In genomic region chrX:37572137-37572587, GRCh38 we compare ENCODE assay signal across 8 cellular contexts. TPM values are rescaled to one million over a fixed set of nuclear protein-coding genes. Genes with fewer than 3 reads are reported as not detected.
DNase-seq lines count a peak whose midpoint lies in the region; ATAC-seq, FAIRE-seq and TF ChIP-seq lines count a peak whose summit lies in the region.
"Not testable (repeated sequence)": the region's sequence is repeated elsewhere in the genome, so short reads cannot be mapped to it uniquely, and the experiment has no call there.

No MANE protein-coding gene starts in this region.

- H4K20me1 ChIP-seq in KMS-11 (ENCODE audit: insufficient read depth); PC-9 (ENCODE audit: insufficient read depth): not testable (repeated sequence)

- not testable (repeated sequence) for H3K9me3 ChIP-seq in PC-9 (ENCODE audit: insufficient read depth, low read depth); kidney (ENCODE audit: control insufficient read depth in 1 of 2, low read length in 2 of 2); psoas muscle

- H3K79me2 ChIP-seq in KMS-11 (ENCODE audit: insufficient read depth, low read depth); PC-9 (ENCODE audit: low read depth): not testable (repeated sequence)

- not testable (repeated sequence) for H3K9me2 ChIP-seq in PC-9 (ENCODE audit: insufficient read depth)

- H2AFZ ChIP-seq in KMS-11 (ENCODE audit: low read depth), result peak overlapping the region; percentile 93
- H2AFZ ChIP-seq in PC-9, result peak overlapping the region; percentile 74

- FAIRE-seq in kidney (lab: Jason Lieb, UNC), result not testable (repeated sequence)

- peak; percentile 67 for TF ChIP-seq CTCF in 22Rv1 (IDR thresholded peaks at IDR 0.05)
- TF ChIP-seq CTCF in KMS-11 (conservative IDR thresholded peaks at IDR 0.05; ENCODE audit: low read depth, low read length), result 0 out of 2 replicates have a peak, but pooled peaks have one; percentile 27
- peak; percentile 65 for TF ChIP-seq CTCF in PC-9 (conservative IDR thresholded peaks at IDR 0.05)
- not testable (repeated sequence) for TF ChIP-seq CTCF in kidney (IDR thresholded peaks at IDR 0.05; ENCODE audit: borderline replicate concordance, extremely low read depth, insufficient read depth)
- TF ChIP-seq CTCF in psoas muscle (IDR thresholded peaks at IDR 0.05), result peak; percentile 25

- WGBS in psoas muscle, 3 donors, result 0 to 33% (median 0%) methylated on average over 5 to 27 of the region's 56 CpGs

- BruUV-seq in PC-9 (replicated peaks; lab: Mats Ljungman, UMichigan), result not testable (repeated sequence)

- H3K27me3 ChIP-seq in KMS-11 (ENCODE audit: insufficient read depth, low read depth); PC-9 (ENCODE audit: insufficient read depth, low read depth); psoas muscle (ENCODE audit: insufficient read depth in 3 of 3, low read length in 2 of 3): not testable (repeated sequence)

- intact Hi-C loops in PC-9 (cut with micrococcal nuclease; ENCODE audit: unreplicated experiment) (loop anchor here (2.0 to 5.0 kb wide), 3 partner anchors 115 to 269 kb away; partner anchors contain the start of gene XK), psoas muscle (cut with DNase I) (loop anchor here in 1 of 2 donors (5.0 kb wide), 1 partner anchor 255 kb away; no protein-coding TSS in a partner anchor)
- intact Hi-C loops in kidney (cut with DNase I), result not testable (repeated sequence)

- not testable (repeated sequence) for H3K4me1 ChIP-seq in KMS-11 (ENCODE audit: low read depth, poor library complexity, severe bottlenecking); kidney (ENCODE audit: control insufficient read depth in 1 of 2, insufficient read depth in 1 of 2, low read depth in 1 of 2, low read length in 2 of 2); psoas muscle
- H3K4me1 ChIP-seq in PC-9 (replicated peaks; ENCODE audit: insufficient read depth), result peaks cover 14% of the 10 kb centered on the region

- peak overlapping the region; percentile 78; the same call in 1 of the 2 replicates for H3K4me2 ChIP-seq in KMS-11
- H3K4me2 ChIP-seq in PC-9, result peak overlapping the region; percentile 82

- H3K4me3 ChIP-seq in KMS-11 (IDR thresholded peaks at IDR 0.05; ENCODE audit: insufficient read depth, low read depth, low read length); kidney (ENCODE audit: low read length in 2 of 2): not testable (repeated sequence)
- H3K4me3 ChIP-seq in PC-9 (peak overlapping the region; percentile 60), psoas muscle (peak overlapping the region; percentile 61)

- peak; percentile 71 for ATAC-seq in GM19035 (IDR thresholded peaks at IDR 0.05; ENCODE audit: unreplicated experiment)
- peak; percentile 72 to 92 (median 82) for ATAC-seq in psoas muscle

- CTCF ChIA-PET in PC-9 (lab: Charles Lee), result interaction anchor here (0.6 to 0.7 kb wide), 2 partner anchors 94 to 724 kb away, joined by 3 to 14 read pairs; no protein-coding TSS in a partner anchor

- not testable (repeated sequence) for H3K27ac ChIP-seq in 22Rv1; KMS-11; PC-9; kidney (ENCODE audit: low read depth in 2 of 2, low read length in 2 of 2); psoas muscle

- DNase-seq in PC-9, result peak in 1 of 2 experiments; percentile 62
- peak; percentile 21 to 42 for DNase-seq in activated T-cell treated with anti-CD3 and anti-CD28 coated beads, Interleukin-2, amount 50 U/mL, for 48 hours
- DNase-seq in ecto neural progenitor cell (ENCODE audit: low spot score), result peak; percentile 51
- DNase-seq in kidney, result peak; percentile 70
- DNase-seq in psoas muscle, result peak in 1 of 2 donors; percentile 59

- POLR2A ChIA-PET in PC-9 (lab: Charles Lee; ENCODE audit: unreplicated experiment), result interaction anchor here (0.6 kb wide), 1 partner anchor 115 kb away, joined by 13 read pairs; no protein-coding TSS in a partner anchor

- not testable (repeated sequence) for H3F3A ChIP-seq in PC-9 (ENCODE audit: insufficient read depth, low read depth)

- H3K36me3 ChIP-seq in KMS-11 (ENCODE audit: insufficient read depth); PC-9 (ENCODE audit: low read depth); kidney (ENCODE audit: control insufficient read depth in 1 of 2, insufficient read depth in 2 of 2, low read length in 2 of 2); psoas muscle (ENCODE audit: insufficient read depth in 1 of 2, low read depth in 1 of 2): not testable (repeated sequence)

- not testable (repeated sequence) for H3K9ac ChIP-seq in KMS-11; kidney (ENCODE audit: low read length in 2 of 2)

RNA-seq across cellular contexts. Expression of gene LANCL3, which starts 0.7 kb away (rescaled TPM):
- total RNA-seq in PC-9 (2021) (0.83 and 1.5 TPM in 2 replicates), kidney (0.38 TPM), psoas muscle (under 1 TPM; 0.04 to 0.30 (median 0.24) TPM)
- polyA plus RNA-seq in kidney (ENCODE audit: insufficient read depth, low read depth, low replicate concordance) (0.30 TPM), psoas muscle (under 1 TPM; 0.01 to 0.06 (median 0.04) TPM)
